ENCODE assay signal across 9 cellular contexts in genomic region chr2:173307287-173307686, GRCh38. TPM values are rescaled to one million over a fixed set of nuclear protein-coding genes. Genes with fewer than 3 reads are reported as not detected.
DNase-seq lines count a peak whose midpoint lies in the region; ATAC-seq and TF ChIP-seq lines count a peak whose summit lies in the region.
"Had no signal": no experiment of that assay in that cellular context is flagged by ENCODE, and none has a peak within 500 bp of the region (broad histone marks: within the 10 kb centered on the region; RNA-seq: fewer than 3 reads in every experiment).

No MANE protein-coding gene starts in this region.

- H3K4me2 ChIP-seq in Karpas-422 (ENCODE audit: low read depth, low read length, poor library complexity, severe bottlenecking), result peak overlapping the region; percentile 56

- H3K27ac ChIP-seq in Karpas-422 (ENCODE audit: low read length), result no peak overlapping the region
- H3K27ac ChIP-seq in right lobe of liver, result no peak overlapping the region

- intact Hi-C loops in right lobe of liver (cut with DNase I), result no loop called here

- peak; percentile 86 for ATAC-seq in GM18519 (IDR thresholded peaks at IDR 0.05; ENCODE audit: low FRiP score, unreplicated experiment)
- peak; percentile 82 to 92 for ATAC-seq in naive B cell (ENCODE audit: low read depth in 2 of 2)
- no peak for ATAC-seq in activated CD8-positive, alpha-beta memory T cell treated with anti-CD3 and anti-CD28 coated beads, Interleukin-2, amount 10 ng/mL, durations not matched to agents 7 days and 5 days
- no peak for ATAC-seq in right lobe of liver
- ATAC-seq in HG02763 (IDR thresholded peaks at IDR 0.05; ENCODE audit: unreplicated experiment), result no peak
- ATAC-seq: naive thymus-derived CD4-positive, alpha-beta T cell had no signal

- no peak for TF ChIP-seq POLR2A in right lobe of liver (IDR thresholded peaks at IDR 0.05)

- H3K9me3 Mint-ChIP-seq in naive B cell, result peaks cover 0 to 3% (median 0%) of the 10 kb centered on the region in 7 donors
- H3K9me3 Mint-ChIP-seq in activated CD8-positive, alpha-beta memory T cell treated with anti-CD3 and anti-CD28 coated beads, Interleukin-2, amount 10 ng/mL, durations not matched to agents 7 days and 5 days (ENCODE audit: low read depth), result no peaks in the 10 kb centered on the region

- no peaks in the 10 kb centered on the region for H3K36me3 Mint-ChIP-seq in naive B cell
- no peaks in the 10 kb centered on the region for H3K36me3 Mint-ChIP-seq in activated CD8-positive, alpha-beta memory T cell treated with anti-CD3 and anti-CD28 coated beads, Interleukin-2, amount 10 ng/mL, durations not matched to agents 7 days and 5 days

- H3K79me2 ChIP-seq in Karpas-422 (ENCODE audit: low read length), result no peaks in the 10 kb centered on the region

- H2AFZ ChIP-seq in Karpas-422 (ENCODE audit: low read length), result peak overlapping the region; percentile 15; the same call in 1 of the 2 replicates

- H3K9ac ChIP-seq in Karpas-422 (ENCODE audit: low read length), result peak overlapping the region; percentile 11; the same call in 1 of the 2 replicates

- H3K4me1 Mint-ChIP-seq in naive B cell, result peaks cover 8 to 16% (median 12%) of the 10 kb centered on the region in 3 donors
- H3K4me1 Mint-ChIP-seq in activated CD8-positive, alpha-beta memory T cell treated with anti-CD3 and anti-CD28 coated beads, Interleukin-2, amount 10 ng/mL, durations not matched to agents 7 days and 5 days, result no peaks in the 10 kb centered on the region
- H3K4me1 Mint-ChIP-seq: naive thymus-derived CD4-positive, alpha-beta T cell had no signal

- no peak for TF ChIP-seq CTCF in right lobe of liver (IDR thresholded peaks at IDR 0.05)

- H3K9me3 ChIP-seq in Karpas-422 (ENCODE audit: low read length) (no peaks in the 10 kb centered on the region), right lobe of liver (no peaks in the 10 kb centered on the region)

- H3K4me3 ChIP-seq in H7 (ENCODE audit: insufficient read depth, low read depth, low read length) (no peak overlapping the region), Karpas-422 (ENCODE audit: low read length) (peak overlapping the region; percentile 39), right lobe of liver (no peak overlapping the region)

- peak; percentile 45 for DNase-seq in H7
- peak; percentile 71 for DNase-seq in Karpas-422
- peak; percentile 12 for DNase-seq in naive B cell
- DNase-seq in activated CD8-positive, alpha-beta memory T cell treated with anti-CD3 and anti-CD28 coated beads, Interleukin-2, amount 10 ng/mL, durations not matched to agents 7 days and 5 days, result no peak
- DNase-seq in right lobe of liver, result no peak
- no peak for DNase-seq in NCI-H2196 treated with DMSO at 0.1 percent for 48 hours (lab: John Stamatoyannopoulos, UW; ENCODE audit: unreplicated experiment)
- DNase-seq: naive thymus-derived CD4-positive, alpha-beta T cell had no signal

- H4K20me1 ChIP-seq in Karpas-422 (ENCODE audit: insufficient read depth, low read depth, low read length), result no peaks in the 10 kb centered on the region

- peak overlapping the region in 6 of 8 donors; percentile 3 to 72 (median 40) for H3K4me3 Mint-ChIP-seq in naive B cell
- H3K4me3 Mint-ChIP-seq in activated CD8-positive, alpha-beta memory T cell treated with anti-CD3 and anti-CD28 coated beads, Interleukin-2, amount 10 ng/mL, durations not matched to agents 7 days and 5 days, result no peak overlapping the region
- H3K4me3 Mint-ChIP-seq: naive thymus-derived CD4-positive, alpha-beta T cell had no signal

- H3K27ac Mint-ChIP-seq in naive B cell, result peak overlapping the region in 2 of 6 donors; percentile 2 to 47
- no peak overlapping the region for H3K27ac Mint-ChIP-seq in activated CD8-positive, alpha-beta memory T cell treated with anti-CD3 and anti-CD28 coated beads, Interleukin-2, amount 10 ng/mL, durations not matched to agents 7 days and 5 days
- H3K27ac Mint-ChIP-seq: naive thymus-derived CD4-positive, alpha-beta T cell had no signal

- CTCF ChIA-PET in activated CD8-positive, alpha-beta memory T cell treated with anti-CD3 and anti-CD28 coated beads, Interleukin-2, amount 10 ng/mL, durations not matched to agents 7 days and 5 days (lab: Charles Lee), result interaction anchor here (1.3 kb wide), 1 partner anchor 21 kb away, joined by 3 read pairs; no protein-coding TSS in a partner anchor

- 37% methylated on average over 4 of the region's 4 CpGs for WGBS in right lobe of liver (ENCODE audit: insufficient coverage, low coverage, low lambda C conversion rate, missing lambda C conversion rate)

- H3K4me1 ChIP-seq in Karpas-422 (ENCODE audit: low read length) (peaks cover 26% of the 10 kb centered on the region), right lobe of liver (no peaks in the 10 kb centered on the region)

- H3K27me3 Mint-ChIP-seq in naive B cell, result peaks cover 0 to 6% (median 0%) of the 10 kb centered on the region in 3 donors
- H3K27me3 Mint-ChIP-seq in activated CD8-positive, alpha-beta memory T cell treated with anti-CD3 and anti-CD28 coated beads, Interleukin-2, amount 10 ng/mL, durations not matched to agents 7 days and 5 days, result no peaks in the 10 kb centered on the region

- H3K36me3 ChIP-seq in H7 (replicated peaks; ENCODE audit: control insufficient read depth, insufficient read depth, low read length) (no peaks in the 10 kb centered on the region), Karpas-422 (ENCODE audit: insufficient read depth, low read length) (no peaks in the 10 kb centered on the region), right lobe of liver (no peaks in the 10 kb centered on the region)

- H3K27me3 ChIP-seq in H7 (ENCODE audit: control insufficient read depth, insufficient read depth, low read length) (no peaks in the 10 kb centered on the region), Karpas-422 (ENCODE audit: low read length) (no peaks in the 10 kb centered on the region), right lobe of liver (no peaks in the 10 kb centered on the region)

- H3K9me2 ChIP-seq in Karpas-422 (replicated peaks; ENCODE audit: insufficient read depth, low read length), result no peaks in the 10 kb centered on the region

RNA-seq across cellular contexts. Expression of gene CDCA7, which starts 47.4 kb away (rescaled TPM):
- 76.6 and 83.8 TPM in 2 replicates for total RNA-seq in H7 (2014; rRNA removed; shearing (Covaris generic))
- total RNA-seq in Karpas-422 (2014; rRNA removed; shearing (Covaris generic); ENCODE audit: low replicate concordance), result 35.3 and 43.5 TPM in 2 replicates
- 1 to 10 TPM in 1 of 6 donors, under 1 TPM in 4, not detected in 1; 0.21 to 1.9 (median 0.52) TPM for polyA plus RNA-seq in naive B cell (ENCODE audit: low read depth in 6 of 6)
- total RNA-seq in activated CD8-positive, alpha-beta memory T cell treated with anti-CD3 and anti-CD28 coated beads, Interleukin-2, amount 10 ng/mL, durations not matched to agents 7 days and 5 days, result 10 to 100 TPM; 74.4 to 89.0 TPM
- total RNA-seq in right lobe of liver, result under 1 TPM in 5 of 6 experiments, not detected in 1; 0.09 to 0.37 (median 0.20) TPM

Comparison
In these comparisons a context has a peak if more than half of its experiments do, and no peak if none do; other contexts are left out.
1. ATAC-seq: peak in GM18519 (single experiment) and naive B cell (2 of 2); none in activated CD8-positive, alpha-beta memory T cell treated with anti-CD3 and anti-CD28 coated beads, Interleukin-2, amount 10 ng/mL, durations not matched to agents 7 days and 5 days (single experiment), right lobe of liver (0 of 4) and HG02763 (single experiment).
2. DNase-seq: peak in H7 (single experiment), Karpas-422 (single experiment) and naive B cell (single experiment); none in activated CD8-positive, alpha-beta memory T cell treated with anti-CD3 and anti-CD28 coated beads, Interleukin-2, amount 10 ng/mL, durations not matched to agents 7 days and 5 days (single experiment), right lobe of liver (0 of 3) and NCI-H2196 treated with DMSO at 0.1 percent for 48 hours (single experiment).
3. RNA of gene CDCA7, which starts 47.4 kb away (total RNA-seq): 74.4 to 89.0 TPM in activated CD8-positive, alpha-beta memory T cell treated with anti-CD3 and anti-CD28 coated beads, Interleukin-2, amount 10 ng/mL, durations not matched to agents 7 days and 5 days, 76.6 to 83.8 TPM in H7 and 35.3 to 43.5 TPM in Karpas-422; 0.09 to 0.37 TPM in right lobe of liver; every median in the first group is over 10 times any median in the second.